In genomic region chr16:50630394-50631020, GRCh38 we compare ENCODE assay signal across 24 cellular contexts. TPM values are rescaled to one million over a fixed set of nuclear protein-coding genes. Genes with fewer than 3 reads are reported as not detected.
DNase-seq lines count a peak whose midpoint lies in the region; ATAC-seq, FAIRE-seq and TF ChIP-seq lines count a peak whose summit lies in the region.
"Had no signal": no experiment of that assay in that cellular context is flagged by ENCODE, and none has a peak within 500 bp of the region (broad histone marks: within the 10 kb centered on the region; RNA-seq: fewer than 3 reads in every experiment).

No MANE protein-coding gene starts in this region.

- no peak for TF ChIP-seq RAD21 in HepG2 (CRISPR knock-in tag; IDR thresholded peaks at IDR 0.05)

- 95% methylated on average over 11 of the region's 11 CpGs for WGBS in HepG2 (ENCODE audit: low lambda C conversion rate)
- WGBS in right lobe of liver (ENCODE audit: insufficient coverage, low coverage, low lambda C conversion rate, missing lambda C conversion rate) = 60% methylated on average over 1 of the region's 11 CpGs
- WGBS in sigmoid colon, 2 donors = 96% methylated on average over 11 of the region's 11 CpGs

- peaks cover 46% of the 10 kb centered on the region for H3K4me1 Mint-ChIP-seq in nephron progenitor cell

- no peak for TF ChIP-seq CTCF in HepG2 (CRISPR knock-in tag; IDR thresholded peaks at IDR 0.05)
- no peak for TF ChIP-seq CTCF in right lobe of liver (IDR thresholded peaks at IDR 0.05)
- no peak for TF ChIP-seq CTCF in VCaP (conservative IDR thresholded peaks at IDR 0.05)
- no peak for TF ChIP-seq CTCF in nephron progenitor cell (IDR thresholded peaks at IDR 0.05)
- no peak for TF ChIP-seq CTCF in RWPE1 (conservative IDR thresholded peaks at IDR 0.05; ENCODE audit: low read depth)
- no peak for TF ChIP-seq CTCF in sigmoid colon (IDR thresholded peaks at IDR 0.05)

- no peak overlapping the region for H3K9ac ChIP-seq in HepG2 (ENCODE audit: insufficient read depth, low read depth, low read length)
- H3K9ac ChIP-seq: BLaER1 treated with 17β-estradiol and CSF1 and Interleukin-3, amounts not matched to agents 10 nM and 100 nM had no signal

- TF ChIP-seq EP300 in HepG2 (IDR thresholded peaks at IDR 0.05; ENCODE audit: low read depth in 2 of 2, low read length in 2 of 2) (no peak), HepG2 (CRISPR knock-in tag; IDR thresholded peaks at IDR 0.05; ENCODE audit: borderline replicate concordance) (no peak), sigmoid colon (IDR thresholded peaks at IDR 0.05) (no peak)

- H3K27me3 ChIP-seq in HepG2 (ENCODE audit: control insufficient read depth in 1 of 2, insufficient read depth in 2 of 2, low read length in 2 of 2) = no peaks in the 10 kb centered on the region
- no peaks in the 10 kb centered on the region for H3K27me3 ChIP-seq in right lobe of liver
- H3K27me3 ChIP-seq in sigmoid colon = no peaks in the 10 kb centered on the region
- H3K27me3 ChIP-seq: BLaER1 treated with 17β-estradiol and CSF1 and Interleukin-3, amounts not matched to agents 10 nM and 100 nM had no signal

- TF ChIP-seq POLR2A in HepG2 (IDR thresholded peaks at IDR 0.05; ENCODE audit: insufficient read depth in 1 of 2, low read depth in 2 of 2, low read length in 2 of 2) (peak in 1 of 2 experiments; percentile 67; a peak in 1 of 4 replicates), right lobe of liver (IDR thresholded peaks at IDR 0.05) (no peak), sigmoid colon (IDR thresholded peaks at IDR 0.05) (no peak)

- FAIRE-seq in HepG2 (lab: Jason Lieb, UNC) = no peak
- FAIRE-seq: A549, D721Med, G401.6, GM12891, GM19239 had no signal

- peaks cover 53% of the 10 kb centered on the region for H3K36me3 Mint-ChIP-seq in nephron progenitor cell (ENCODE audit: low read depth)

- DNase-seq in HepG2 (ENCODE audit: low spot score) (no peak), right lobe of liver (no peak), nephron progenitor cell (no peak), RWPE1 (ENCODE audit: low spot score) (no peak), sigmoid colon (no peak)
- DNase-seq: AML-193; Caco-2; Calu3; CD4-positive, alpha-beta T cell; CD8-positive, alpha-beta T cell; DMS79 treated with DMSO at 0.1 percent for 48 hours; GF-D8 had no signal

- H3K27ac ChIP-seq in HepG2 (ENCODE audit: extremely low read length, insufficient read depth, low read length) (no peak overlapping the region), right lobe of liver (no peak overlapping the region), VCaP (peak overlapping the region; percentile 54), RWPE1 (no peak overlapping the region), sigmoid colon (no peak overlapping the region)
- H3K27ac ChIP-seq: 22Rv1; A549; BLaER1 treated with 17β-estradiol and CSF1 and Interleukin-3, amounts not matched to agents 10 nM and 100 nM; C4-2B had no signal

- peaks cover 54% of the 10 kb centered on the region for H4K20me1 ChIP-seq in HepG2 (ENCODE audit: insufficient read depth, low read length)
- H4K20me1 ChIP-seq: BLaER1 treated with 17β-estradiol and CSF1 and Interleukin-3, amounts not matched to agents 10 nM and 100 nM had no signal

- H3K9me3 Mint-ChIP-seq in nephron progenitor cell = no peaks in the 10 kb centered on the region
- H3K9me3 Mint-ChIP-seq: CD4-positive, alpha-beta T cell; CD8-positive, alpha-beta T cell had no signal

- CTCF ChIA-PET in HepG2 (lab: Yijun Ruan, JAX; ENCODE audit: low intra/inter-chr PET ratio, low total read pairs) = no interaction called here
- CTCF ChIA-PET in RWPE1 (lab: Yijun Ruan, JAX) = interaction anchor here (0.6 to 0.9 kb wide), 2 partner anchors 10 to 176 kb away, joined by 3 to 5 read pairs; no protein-coding TSS in a partner anchor

- intact Hi-C loops in HepG2 (cut with micrococcal nuclease; ENCODE audit: unreplicated experiment) = no loop called here
- intact Hi-C loops in right lobe of liver (cut with DNase I) = no loop called here
- intact Hi-C loops in sigmoid colon (cut with DNase I) = no loop called here

- H3K9me3 ChIP-seq in HepG2 (ENCODE audit: low read length) (no peaks in the 10 kb centered on the region), right lobe of liver (no peaks in the 10 kb centered on the region), sigmoid colon (no peaks in the 10 kb centered on the region)
- H3K9me3 ChIP-seq: A549; BLaER1 treated with 17β-estradiol and CSF1 and Interleukin-3, amounts not matched to agents 10 nM and 100 nM; Caco-2 had no signal

- H3K27me3 Mint-ChIP-seq in nephron progenitor cell (ENCODE audit: low read depth, poor library complexity) = peaks cover 2% of the 10 kb centered on the region
- H3K27me3 Mint-ChIP-seq: CD4-positive, alpha-beta T cell had no signal

- peaks cover 66 to 90% of the 10 kb centered on the region in 2 experiments for H3K36me3 ChIP-seq in HepG2 (replicated peaks in 1 of 2; ENCODE audit: control insufficient read depth in 1 of 2, insufficient read depth in 2 of 2, low read length in 2 of 2)
- no peaks in the 10 kb centered on the region for H3K36me3 ChIP-seq in right lobe of liver
- H3K36me3 ChIP-seq in sigmoid colon = peaks cover 0 to 51% (median 20%) of the 10 kb centered on the region in 4 donors
- H3K36me3 ChIP-seq: BLaER1 treated with 17β-estradiol and CSF1 and Interleukin-3, amounts not matched to agents 10 nM and 100 nM had no signal

- no peak overlapping the region for H3K4me3 Mint-ChIP-seq in nephron progenitor cell
- H3K4me3 Mint-ChIP-seq: B cell; CD4-positive, alpha-beta T cell; CD8-positive, alpha-beta T cell had no signal

- peaks cover 12% of the 10 kb centered on the region; the same call in 1 of the 2 replicates for H3K4me1 ChIP-seq in HepG2 (ENCODE audit: insufficient read depth, low read length)
- no peaks in the 10 kb centered on the region for H3K4me1 ChIP-seq in right lobe of liver
- peaks cover 0 to 28% (median 23%) of the 10 kb centered on the region in 4 donors for H3K4me1 ChIP-seq in sigmoid colon
- H3K4me1 ChIP-seq: A549, Caco-2 had no signal

- no peak overlapping the region for H2AFZ ChIP-seq in HepG2 (ENCODE audit: low read length)

- H3K4me3 ChIP-seq in HepG2 (replicated peaks in 1 of 3; ENCODE audit: insufficient read depth in 1 of 3, low read depth in 2 of 3, low read length in 3 of 3) (no peak overlapping the region), right lobe of liver (no peak overlapping the region), sigmoid colon (no peak overlapping the region)
- H3K4me3 ChIP-seq: A549; BLaER1 treated with 17β-estradiol and CSF1 and Interleukin-3, amounts not matched to agents 10 nM and 100 nM had no signal

- ATAC-seq in HepG2 (no peak; the same call in 2 of the 3 replicates), right lobe of liver (no peak)
- ATAC-seq: CD8-positive, alpha-beta T cell had no signal

- no peaks in the 10 kb centered on the region for H3K79me2 ChIP-seq in HepG2 (ENCODE audit: insufficient read depth, low read length)

- in situ Hi-C loops in HepG2 (cut with HindIII; ENCODE audit: extremely low pct_ligation_motif_present, low pct_unique_long_range_greater_than_20kb) = no loop called here

- POLR2A ChIA-PET in HepG2 (lab: Yijun Ruan, JAX) (interaction anchor here (1.1 kb wide), 1 partner anchor 83 kb away, joined by 3 read pairs; no protein-coding TSS in a partner anchor), RWPE1 (lab: Yijun Ruan, JAX; ENCODE audit: low non-redundant PET) (no interaction called here)

- H3K4me2 ChIP-seq in HepG2 (ENCODE audit: low read depth, low read length) = no peak overlapping the region
- H3K4me2 ChIP-seq: A549; BLaER1 treated with 17β-estradiol and CSF1 and Interleukin-3, amounts not matched to agents 10 nM and 100 nM had no signal

- peak overlapping the region; percentile 71 for H3K27ac Mint-ChIP-seq in nephron progenitor cell
- H3K27ac Mint-ChIP-seq: B cell; CD4-positive, alpha-beta T cell; CD8-positive, alpha-beta T cell had no signal

- BruUV-seq in HepG2 (replicated peaks; lab: Mats Ljungman, UMichigan) = no TSS peak

TF ChIP-seq in HepG2, 621 proteins besides CTCF, POLR2A, EP300 and RAD21 (continues in another document):
- TF ChIP-seq ZNF572 (CRISPR knock-in tag; IDR thresholded peaks at IDR 0.05) (no peak), PCBP2 (optimal IDR thresholded peaks at IDR 0.05; ENCODE audit: low read depth, low read length, poor library complexity, severe bottlenecking) (peak; percentile 20), ZKSCAN8 (CRISPR knock-in tag; IDR thresholded peaks at IDR 0.05; ENCODE audit: borderline replicate concordance) (peak; percentile 34; the same call in 1 of the 2 replicates), GTF3A (CRISPR knock-in tag; conservative IDR thresholded peaks at IDR 0.05) (0 out of 2 replicates have a peak, but pooled peaks have one; percentile 37), TARDBP (CRISPR knock-in tag; IDR thresholded peaks at IDR 0.05) (0 out of 2 replicates have a peak, but pooled peaks have one; percentile 30), LCORL (IDR thresholded peaks at IDR 0.05) (no peak), LCORL (CRISPR knock-in tag; IDR thresholded peaks at IDR 0.05) (no peak)

RNA-seq across cellular contexts. Expression of gene SNX20, which starts 50.6 kb away (rescaled TPM):
- total RNA-seq in HepG2 (2016; rRNA removed; fragmentation: Illumina TruSeq; extraction: Trizol) (not detected in 2 replicates), right lobe of liver (1 to 10 TPM in 1 of 6 experiments, under 1 TPM in 5; 0.31 to 1.9 (median 0.71) TPM), sigmoid colon (1 to 10 TPM; 1.5 to 1.9 (median 1.8) TPM)
- not detected in 2 replicates for total RNA-seq in HepG2 (2016; cell fraction: cytosol; rRNA removed; fragmentation: Illumina TruSeq; extraction: Trizol; ENCODE audit: low read depth)
- total RNA-seq in HepG2 (2016; cell fraction: insoluble cytoplasmic fraction; rRNA removed; fragmentation: Illumina TruSeq; extraction: Trizol) = not detected in 2 replicates
- total RNA-seq in HepG2 (2016; cell fraction: membrane; rRNA removed; fragmentation: Illumina TruSeq; extraction: Trizol) = not detected in 2 replicates
- total RNA-seq in HepG2 (2016; cell fraction: nucleus; rRNA removed; fragmentation: Illumina TruSeq; extraction: Trizol) = not detected in 2 replicates
- polyA plus RNA-seq in HepG2 (2011; rRNA removed) (not detected in 2 replicates), sigmoid colon (1 to 10 TPM in 1 of 3 donors, under 1 TPM in 2; 0.60 to 9.3 (median 0.92) TPM)
- not detected in 2 replicates for polyA plus RNA-seq in HepG2 (2011; cell fraction: cytosol; rRNA removed)
- not detected in 2 replicates for polyA plus RNA-seq in HepG2 (2011; cell fraction: nucleus; rRNA removed)
- polyA plus RNA-seq in HepG2 (2012) = 0.04 TPM in 1 of 2 replicates, not detected in the other
- not detected in 2 replicates for polyA plus RNA-seq in HepG2 (2016; cell fraction: cytosol; fragmentation: Illumina TruSeq; extraction: Trizol; ENCODE audit: low read depth)
- not detected in 2 replicates for polyA plus RNA-seq in HepG2 (2016; cell fraction: insoluble cytoplasmic fraction; fragmentation: Illumina TruSeq; extraction: Trizol; ENCODE audit: low read depth)
- not detected in 2 replicates for polyA plus RNA-seq in HepG2 (2016; cell fraction: membrane; fragmentation: Illumina TruSeq; extraction: Trizol; ENCODE audit: low read depth)
- not detected in 2 replicates for polyA plus RNA-seq in HepG2 (2016; cell fraction: nucleus; fragmentation: Illumina TruSeq; extraction: Trizol; ENCODE audit: insufficient read depth, low read depth)
- polyA minus RNA-seq in HepG2 (2011; rRNA and poly(A)+ RNA removed; ENCODE audit: low replicate concordance) = not detected in 2 replicates
- polyA minus RNA-seq in HepG2 (2011; cell fraction: cytosol; rRNA and poly(A)+ RNA removed) = not detected in 2 replicates
- not detected in 2 replicates for polyA minus RNA-seq in HepG2 (2011; cell fraction: nucleus; rRNA and poly(A)+ RNA removed)
- total RNA-seq: A172, Caco-2, Calu3 had no signal
- polyA plus RNA-seq: A549, BJ had no signal
